In the genomic region with DNA sequence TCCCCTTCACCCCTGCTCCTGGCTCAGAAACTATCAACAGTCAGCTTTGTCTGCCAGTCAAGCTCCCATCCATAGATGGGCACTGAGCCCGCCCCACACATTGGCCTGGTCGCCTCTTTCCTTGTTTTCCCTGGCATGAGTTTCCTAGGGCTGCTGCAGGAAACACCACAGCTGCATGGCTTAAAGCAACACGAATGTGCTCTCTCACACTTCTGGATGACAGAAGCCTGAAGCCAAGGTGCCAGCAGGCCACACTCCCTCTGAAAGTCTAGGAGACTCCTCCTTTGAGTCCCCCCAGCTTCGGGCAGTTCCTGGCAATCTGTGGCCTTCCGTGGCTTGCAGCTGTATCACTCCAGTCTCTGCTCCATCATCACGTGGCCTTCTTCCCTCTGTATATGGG, we compare ENCODE assay signal across 1 cellular context.
TF ChIP-seq lines count a peak whose summit lies in the region.

No MANE protein-coding gene starts in this region.

TF ChIP-seq in WTC11, 78 proteins besides CTCF, POLR2A, EP300 and RAD21 (continued from another document):
- TF ChIP-seq, protein P1, sequence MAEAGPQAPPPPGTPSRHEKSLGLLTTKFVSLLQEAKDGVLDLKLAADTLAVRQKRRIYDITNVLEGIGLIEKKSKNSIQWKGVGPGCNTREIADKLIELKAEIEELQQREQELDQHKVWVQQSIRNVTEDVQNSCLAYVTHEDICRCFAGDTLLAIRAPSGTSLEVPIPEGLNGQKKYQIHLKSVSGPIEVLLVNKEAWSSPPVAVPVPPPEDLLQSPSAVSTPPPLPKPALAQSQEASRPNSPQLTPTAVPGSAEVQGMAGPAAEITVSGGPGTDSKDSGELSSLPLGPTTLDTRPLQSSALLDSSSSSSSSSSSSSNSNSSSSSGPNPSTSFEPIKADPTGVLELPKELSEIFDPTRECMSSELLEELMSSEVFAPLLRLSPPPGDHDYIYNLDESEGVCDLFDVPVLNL (CRISPR knock-in tag; IDR thresholded peaks at IDR 0.05; ENCODE audit: borderline replicate concordance, low read depth), result no peak
TF ChIP-seq in WTC11: peak in this region for 0.
